ENCODE assay signal across 14 cellular contexts in the genomic region with DNA sequence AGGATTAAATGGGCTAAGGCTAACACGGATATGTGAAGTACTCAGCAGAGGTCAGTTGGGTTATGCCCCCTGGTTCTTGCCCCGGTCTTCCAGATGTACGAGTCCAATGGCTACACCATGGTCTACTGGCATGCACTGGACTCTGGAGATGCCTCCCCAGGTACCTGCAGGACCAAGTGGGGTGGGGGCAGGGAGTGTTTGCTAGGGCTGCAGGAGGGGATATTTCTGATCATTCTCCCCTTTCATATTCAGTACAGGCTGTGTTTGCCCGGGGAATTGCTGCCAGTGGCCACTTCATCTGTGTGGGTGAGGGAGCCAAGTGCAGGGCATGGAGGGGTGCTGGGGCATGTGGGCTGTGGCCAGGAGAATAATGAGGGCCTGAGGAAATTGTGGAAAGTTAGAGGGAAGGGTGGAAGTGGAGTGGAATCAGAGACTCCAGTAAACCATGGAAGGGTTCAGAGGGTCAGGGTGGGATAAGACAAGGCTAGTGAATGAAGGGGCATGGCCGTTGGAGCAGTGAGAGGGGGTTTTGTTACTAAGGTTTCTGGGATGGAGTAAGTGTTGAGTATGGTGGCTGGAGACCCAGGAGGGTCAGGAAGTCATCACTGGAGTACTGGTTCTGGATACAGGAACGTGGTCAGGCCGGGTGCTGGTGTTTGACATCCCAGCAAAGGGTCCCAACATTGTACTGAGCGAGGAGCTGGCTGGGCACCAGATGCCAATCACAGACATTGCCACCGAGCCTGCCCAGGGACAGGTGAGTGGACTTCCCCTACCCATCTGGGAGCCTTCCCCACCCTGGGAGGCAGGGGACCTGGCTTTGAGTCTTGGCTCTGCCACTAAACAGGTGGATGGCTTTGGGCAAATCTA. TPM values are rescaled to one million over a fixed set of nuclear protein-coding genes. Genes with fewer than 3 reads are reported as not detected.
DNase-seq lines count a peak whose midpoint lies in the region; ATAC-seq and TF ChIP-seq lines count a peak whose summit lies in the region.
"Had no signal": no experiment of that assay in that cellular context is flagged by ENCODE, and none has a peak within 500 bp of the region (broad histone marks: within the 10 kb centered on the region; RNA-seq: fewer than 3 reads in every experiment).

No MANE protein-coding gene starts in this region.

- peak overlapping the region; percentile 87 for H3K4me3 Mint-ChIP-seq in MCF 10A (ENCODE audit: unreplicated experiment)
- peak overlapping the region; percentile 100 for H3K4me3 Mint-ChIP-seq in activated CD8-positive, alpha-beta T cell treated with anti-CD3 and anti-CD28 coated beads, Interleukin-2, amount 10 ng/mL, durations not matched to agents 7 days and 5 days

- TF ChIP-seq CTCF in MCF 10A (IDR thresholded peaks at IDR 0.05; ENCODE audit: unreplicated experiment) (no peak), breast epithelium (IDR thresholded peaks at IDR 0.05) (no peak)

- BruUV-seq in MCF 10A (replicated peaks; lab: Mats Ljungman, UMichigan) = TSS peak; percentile 4

- TF ChIP-seq POLR2A in breast epithelium (IDR thresholded peaks at IDR 0.05) = no peak

- H3K27ac ChIP-seq in breast epithelium (peak overlapping the region in 1 of 2 donors; percentile 7), layer of hippocampus (ENCODE audit: low read depth, low read length) (peak overlapping the region; percentile 24), substantia nigra (ENCODE audit: low read depth, low read length, poor library complexity, severe bottlenecking) (peak overlapping the region; percentile 30)
- H3K27ac ChIP-seq: stomach had no signal

- peaks cover 51% of the 10 kb centered on the region for H3K36me3 Mint-ChIP-seq in MCF 10A (ENCODE audit: insufficient read depth, unreplicated experiment)
- H3K36me3 Mint-ChIP-seq in activated CD8-positive, alpha-beta T cell treated with anti-CD3 and anti-CD28 coated beads, Interleukin-2, amount 10 ng/mL, durations not matched to agents 7 days and 5 days (ENCODE audit: low read depth) = peaks cover 24% of the 10 kb centered on the region

- DNase-seq in MCF 10A (ENCODE audit: unreplicated experiment) (no peak), breast epithelium (ENCODE audit: low spot score in 2 of 2) (no peak), substantia nigra (lab: John Stamatoyannopoulos, UW) (no peak), NCI-H82 treated with DMSO at 0.1 percent for 48 hours (lab: John Stamatoyannopoulos, UW; ENCODE audit: unreplicated experiment) (no peak), NCI-H1417 (lab: John Stamatoyannopoulos, UW) (no peak)
- DNase-seq in activated CD8-positive, alpha-beta T cell treated with anti-CD3 and anti-CD28 coated beads, Interleukin-2, amount 10 ng/mL, durations not matched to agents 7 days and 5 days = no peak
- DNase-seq: activated CD8-positive, alpha-beta memory T cell treated with anti-CD3 and anti-CD28 coated beads, Interleukin-2, amount 50 U/mL, for 4 hours; KG1; kidney glomerular epithelial cell; NCI-H1694; stomach had no signal

- no peaks in the 10 kb centered on the region for H3K9me3 Mint-ChIP-seq in MCF 10A (ENCODE audit: unreplicated experiment)
- no peaks in the 10 kb centered on the region for H3K9me3 Mint-ChIP-seq in activated CD8-positive, alpha-beta T cell treated with anti-CD3 and anti-CD28 coated beads, Interleukin-2, amount 10 ng/mL, durations not matched to agents 7 days and 5 days (ENCODE audit: insufficient read depth)

- no peaks in the 10 kb centered on the region for H3K4me1 ChIP-seq in breast epithelium

- POLR2A ChIA-PET in MCF 10A (lab: Yijun Ruan, JAX) = interaction anchor here (0.7 to 4.8 kb wide), 8 partner anchors 10 to 44 kb away, joined by 3 to 38 read pairs (median 16); a partner anchor contains a TSS
- POLR2A ChIA-PET in activated CD8-positive, alpha-beta T cell treated with anti-CD3 and anti-CD28 coated beads, Interleukin-2, amount 10 ng/mL, durations not matched to agents 7 days and 5 days (lab: Charles Lee) = interaction anchor here (1.3 kb wide), 1 partner anchor 34 kb away, joined by 4 read pairs; no protein-coding TSS in a partner anchor

- peaks cover 33% of the 10 kb centered on the region for H3K4me1 Mint-ChIP-seq in MCF 10A (ENCODE audit: insufficient read depth, unreplicated experiment)
- peaks cover 33% of the 10 kb centered on the region for H3K4me1 Mint-ChIP-seq in activated CD8-positive, alpha-beta T cell treated with anti-CD3 and anti-CD28 coated beads, Interleukin-2, amount 10 ng/mL, durations not matched to agents 7 days and 5 days (ENCODE audit: low read depth)

- H3K27me3 ChIP-seq in breast epithelium (no peaks in the 10 kb centered on the region), layer of hippocampus (ENCODE audit: control insufficient read depth, insufficient read depth, low read length) (no peaks in the 10 kb centered on the region)
- H3K27me3 ChIP-seq: stomach had no signal

- H3K36me3 ChIP-seq in breast epithelium = no peaks in the 10 kb centered on the region

- intact Hi-C loops in MCF 10A (cut with micrococcal nuclease) = no loop called here
- intact Hi-C loops in breast epithelium (cut with DNase I; ENCODE audit: low total_unique reads) = no loop called here

- ATAC-seq in activated CD8-positive, alpha-beta T cell treated with anti-CD3 and anti-CD28 coated beads, Interleukin-2, amount 10 ng/mL, durations not matched to agents 7 days and 5 days = no peak
- no peak for ATAC-seq in HG03025 (IDR thresholded peaks at IDR 0.05; ENCODE audit: low FRiP score, unreplicated experiment)
- ATAC-seq: sciatic nerve had no signal

- CTCF ChIA-PET in MCF 10A (lab: Yijun Ruan, JAX) = interaction anchor here (0.7 to 0.9 kb wide), 3 partner anchors 33 to 600 kb away, joined by 3 to 4 read pairs (median 3); no protein-coding TSS in a partner anchor
- CTCF ChIA-PET in activated CD8-positive, alpha-beta T cell treated with anti-CD3 and anti-CD28 coated beads, Interleukin-2, amount 10 ng/mL, durations not matched to agents 7 days and 5 days (lab: Charles Lee) = no interaction called here

- peak overlapping the region; percentile 82 for H3K27ac Mint-ChIP-seq in MCF 10A (ENCODE audit: low read depth, unreplicated experiment)
- H3K27ac Mint-ChIP-seq in activated CD8-positive, alpha-beta T cell treated with anti-CD3 and anti-CD28 coated beads, Interleukin-2, amount 10 ng/mL, durations not matched to agents 7 days and 5 days = peak overlapping the region; percentile 100

- H3K4me3 ChIP-seq in breast epithelium = no peak overlapping the region
- H3K4me3 ChIP-seq: stomach had no signal

- no peaks in the 10 kb centered on the region for H3K9me3 ChIP-seq in breast epithelium
- H3K9me3 ChIP-seq: stomach had no signal

- no peaks in the 10 kb centered on the region for H3K27me3 Mint-ChIP-seq in MCF 10A (ENCODE audit: insufficient read depth, unreplicated experiment)
- H3K27me3 Mint-ChIP-seq in activated CD8-positive, alpha-beta T cell treated with anti-CD3 and anti-CD28 coated beads, Interleukin-2, amount 10 ng/mL, durations not matched to agents 7 days and 5 days (ENCODE audit: low read depth) = no peaks in the 10 kb centered on the region

RNA-seq across cellular contexts. Expression of a gene that starts 1.9 kb away (rescaled TPM):
- total RNA-seq in MCF 10A (2022) (16.4 and 19.9 TPM in 2 replicates), breast epithelium (10 to 100 TPM in 1 of 3 donors, 1 to 10 TPM in 2; 6.7 to 13.1 (median 9.4) TPM)
- 10 to 100 TPM; 93.7 to 96.9 TPM for total RNA-seq in activated CD8-positive, alpha-beta T cell treated with anti-CD3 and anti-CD28 coated beads, Interleukin-2, amount 10 ng/mL, durations not matched to agents 7 days and 5 days

RNA-seq across cellular contexts. Expression of a gene that starts 2.0 kb away (rescaled TPM):
- total RNA-seq in MCF 10A (2022) (4.3 and 5.6 TPM in 2 replicates), breast epithelium (1 to 10 TPM in 2 of 3 donors, under 1 TPM in 1; 0.64 to 1.6 (median 1.3) TPM)
- total RNA-seq in activated CD8-positive, alpha-beta T cell treated with anti-CD3 and anti-CD28 coated beads, Interleukin-2, amount 10 ng/mL, durations not matched to agents 7 days and 5 days = 1 to 10 TPM; 1.5 TPM

RNA-seq across cellular contexts. Expression of a gene that starts 18.3 kb away (rescaled TPM):
- total RNA-seq in MCF 10A (2022) = 49.1 and 63.0 TPM in 2 replicates
- 10 to 100 TPM in 2 of 3 donors, 1 to 10 TPM in 1; 9.3 to 49.9 (median 36.7) TPM for total RNA-seq in breast epithelium
- under 1 TPM; 0.37 to 0.57 TPM for total RNA-seq in activated CD8-positive, alpha-beta T cell treated with anti-CD3 and anti-CD28 coated beads, Interleukin-2, amount 10 ng/mL, durations not matched to agents 7 days and 5 days

RNA-seq across cellular contexts. Expression of a gene that starts 31.4 kb away (rescaled TPM):
- total RNA-seq in MCF 10A (2022) (34.6 and 36.0 TPM in 2 replicates), breast epithelium (10 to 100 TPM; 12.6 to 26.2 (median 24.4) TPM)
- 10 to 100 TPM; 25.7 to 29.1 TPM for total RNA-seq in activated CD8-positive, alpha-beta T cell treated with anti-CD3 and anti-CD28 coated beads, Interleukin-2, amount 10 ng/mL, durations not matched to agents 7 days and 5 days

RNA-seq across cellular contexts. Expression of a gene that starts 34.8 kb away (rescaled TPM):
- total RNA-seq in MCF 10A (2022) (45.7 and 46.5 TPM in 2 replicates), breast epithelium (10 to 100 TPM; 58.0 to 70.0 (median 61.9) TPM)
- 10 to 100 TPM; 34.0 to 34.3 TPM for total RNA-seq in activated CD8-positive, alpha-beta T cell treated with anti-CD3 and anti-CD28 coated beads, Interleukin-2, amount 10 ng/mL, durations not matched to agents 7 days and 5 days

Comparison
In these comparisons a context has a peak if more than half of its experiments do, and no peak if none do; other contexts are left out.
1. RNA of a gene that starts 18.3 kb away (total RNA-seq): 49.1 to 63.0 TPM in MCF 10A and 9.3 to 49.9 TPM in breast epithelium; 0.37 to 0.57 TPM in activated CD8-positive, alpha-beta T cell treated with anti-CD3 and anti-CD28 coated beads, Interleukin-2, amount 10 ng/mL, durations not matched to agents 7 days and 5 days; every median in the first group is over 4 times any median in the second.